1 cellular context compared by ENCODE assay signal in genomic region chr2:15560988-15561573, GRCh38.
TF ChIP-seq lines count a peak whose summit lies in the region.

Gene NBAS (minus strand): TSS chr2:15561334. CDS start chr2:15561304, 30 bp downstream.

TF ChIP-seq in HepG2, 621 proteins besides CTCF, POLR2A, EP300 and RAD21 (continued from another document and continues in another):
- no peak for TF ChIP-seq ZNF513 (CRISPR knock-in tag; conservative IDR thresholded peaks at IDR 0.05)
- no peak for TF ChIP-seq ZNF879 (CRISPR knock-in tag; IDR thresholded peaks at IDR 0.05)
- TF ChIP-seq ZBED4 (CRISPR knock-in tag; IDR thresholded peaks at IDR 0.05; ENCODE audit: borderline replicate concordance), result 0 out of 2 replicates have a peak, but pooled peaks have one; percentile 61
- no peak for TF ChIP-seq ZSCAN20 (CRISPR knock-in tag; IDR thresholded peaks at IDR 0.05; ENCODE audit: borderline replicate concordance)
- no peak for TF ChIP-seq DZIP1 (CRISPR knock-in tag; IDR thresholded peaks at IDR 0.05)
- TF ChIP-seq KAT8 (CRISPR knock-in tag; IDR thresholded peaks at IDR 0.05), result peak; percentile 96
- TF ChIP-seq PRDM10 (CRISPR knock-in tag; IDR thresholded peaks at IDR 0.05; ENCODE audit: low read depth), result no peak
- TF ChIP-seq STAT5B (CRISPR knock-in tag; IDR thresholded peaks at IDR 0.05), result no peak
- peak; percentile 88 for TF ChIP-seq ELF3 (CRISPR knock-in tag; IDR thresholded peaks at IDR 0.05)
- no peak; the same call in 1 of the 2 replicates for TF ChIP-seq ZNF232 (CRISPR knock-in tag; IDR thresholded peaks at IDR 0.05; ENCODE audit: borderline replicate concordance)
- peak; percentile 86 to 87 for TF ChIP-seq HMGXB4 (CRISPR knock-in tag; IDR thresholded peaks at IDR 0.05; ENCODE audit: borderline replicate concordance in 1 of 2, low read depth in 1 of 2)
- TF ChIP-seq CERS6 (CRISPR knock-in tag; IDR thresholded peaks at IDR 0.05), result no peak
- peak; percentile 67 for TF ChIP-seq SPEN (CRISPR knock-in tag; IDR thresholded peaks at IDR 0.05; ENCODE audit: low read depth)
- no peak for TF ChIP-seq ZNF615 (CRISPR knock-in tag; IDR thresholded peaks at IDR 0.05; ENCODE audit: borderline replicate concordance)
- no peak for TF ChIP-seq ZNF33A (CRISPR knock-in tag; IDR thresholded peaks at IDR 0.05; ENCODE audit: borderline replicate concordance)
- no peak; the same call in 1 of the 2 replicates for TF ChIP-seq PHF21A (CRISPR knock-in tag; IDR thresholded peaks at IDR 0.05)
- TF ChIP-seq BRF2 (CRISPR knock-in tag; IDR thresholded peaks at IDR 0.05), result peak; percentile 66; the same call in 1 of the 2 replicates
- TF ChIP-seq ZFYVE20 (CRISPR knock-in tag; IDR thresholded peaks at IDR 0.05; ENCODE audit: borderline replicate concordance, low read depth), result no peak
- TF ChIP-seq SAFB2 (CRISPR knock-in tag; IDR thresholded peaks at IDR 0.05; ENCODE audit: borderline replicate concordance, low read depth), result no peak
- no peak for TF ChIP-seq NR3C1 (CRISPR knock-in tag; IDR thresholded peaks at IDR 0.05)
- no peak for TF ChIP-seq ZNF557 (CRISPR knock-in tag; IDR thresholded peaks at IDR 0.05)
- peak; percentile 27 for TF ChIP-seq MAZ (IDR thresholded peaks at IDR 0.05; ENCODE audit: borderline replicate concordance, low read depth, low read length)
- TF ChIP-seq MAZ (CRISPR knock-in tag; IDR thresholded peaks at IDR 0.05; ENCODE audit: low read depth), result peak; percentile 48; the same call in 1 of the 2 replicates
- TF ChIP-seq NFIC (IDR thresholded peaks at IDR 0.05; ENCODE audit: low read length), result no peak
- TF ChIP-seq TAF15 (IDR thresholded peaks at IDR 0.05; ENCODE audit: low read depth, low read length, poor library complexity, severe bottlenecking), result no peak
- no peak; the same call in 1 of the 2 replicates for TF ChIP-seq ZNF607 (CRISPR knock-in tag; IDR thresholded peaks at IDR 0.05; ENCODE audit: borderline replicate concordance)
- no peak; the same call in 1 of the 2 replicates for TF ChIP-seq AFF4 (CRISPR knock-in tag; IDR thresholded peaks at IDR 0.05)
- TF ChIP-seq THRA (CRISPR knock-in tag; IDR thresholded peaks at IDR 0.05; ENCODE audit: borderline replicate concordance), result no peak
- TF ChIP-seq MXD3 (CRISPR knock-in tag; IDR thresholded peaks at IDR 0.05), result no peak
- TF ChIP-seq TIGD3 (CRISPR knock-in tag; IDR thresholded peaks at IDR 0.05; ENCODE audit: borderline replicate concordance), result no peak
